In genomic region chr2:7773974-7774365, GRCh38 we compare ENCODE assay signal across 18 cellular contexts.
DNase-seq lines count a peak whose midpoint lies in the region; ATAC-seq and TF ChIP-seq lines count a peak whose summit lies in the region.
"Had no signal": no experiment of that assay in that cellular context is flagged by ENCODE, and none has a peak within 500 bp of the region (broad histone marks: within the 10 kb centered on the region; RNA-seq: fewer than 3 reads in every experiment).

No MANE protein-coding gene starts in this region.

- 86 to 98% (median 96%) methylated on average over 2 of the region's 2 CpGs for WGBS in stomach, 5 donors

- TF ChIP-seq POLR2A in stomach (IDR thresholded peaks at IDR 0.05), result no peak

- peaks cover 0 to 6% (median 2%) of the 10 kb centered on the region in 4 donors for H3K4me1 ChIP-seq in stomach
- H3K4me1 ChIP-seq: right atrium auricular region had no signal

- H3K4me1 Mint-ChIP-seq in T-helper 2 cell treated with Interferon-gamma antibody and Interleukin-4, amounts not matched to agents 5 μg/mL and 100 μg/mL, for 36 hours (ENCODE audit: low read depth), result peaks cover 47% of the 10 kb centered on the region
- peaks cover 24% of the 10 kb centered on the region for H3K4me1 Mint-ChIP-seq in activated CD4-positive, alpha-beta memory T cell treated with anti-CD3 and anti-CD28 coated beads, Interleukin-2, amount 10 ng/mL, durations not matched to agents 7 days and 5 days
- H3K4me1 Mint-ChIP-seq in nephron progenitor cell, result no peaks in the 10 kb centered on the region

- ATAC-seq in HG02678 (IDR thresholded peaks at IDR 0.05; ENCODE audit: unreplicated experiment) (peak; percentile 5), GM21526 (IDR thresholded peaks at IDR 0.05; ENCODE audit: low FRiP score, unreplicated experiment) (no peak)
- ATAC-seq: HCT116 had no signal

- CTCF ChIA-PET in activated CD4-positive, alpha-beta memory T cell treated with anti-CD3 and anti-CD28 coated beads, Interleukin-2, amount 10 ng/mL, durations not matched to agents 7 days and 5 days (lab: Charles Lee), result no interaction called here

- H3K36me3 ChIP-seq in stomach, result no peaks in the 10 kb centered on the region
- H3K36me3 ChIP-seq: right atrium auricular region had no signal

- peak overlapping the region; percentile 74 for H3K4me3 Mint-ChIP-seq in T-helper 2 cell treated with Interferon-gamma antibody and Interleukin-4, amounts not matched to agents 5 μg/mL and 100 μg/mL, for 36 hours
- no peak overlapping the region for H3K4me3 Mint-ChIP-seq in activated CD4-positive, alpha-beta memory T cell treated with anti-CD3 and anti-CD28 coated beads, Interleukin-2, amount 10 ng/mL, durations not matched to agents 7 days and 5 days
- H3K4me3 Mint-ChIP-seq in nephron progenitor cell, result no peak overlapping the region
- H3K4me3 Mint-ChIP-seq: activated naive CD4-positive, alpha-beta T cell treated with anti-CD3 and anti-CD28 coated beads for 36 hours; endodermal cell; neural crest cell; type B pancreatic cell had no signal

- H3K27me3 ChIP-seq in stomach, result no peaks in the 10 kb centered on the region
- H3K27me3 ChIP-seq: right atrium auricular region had no signal

- POLR2A ChIA-PET in activated CD4-positive, alpha-beta memory T cell treated with anti-CD3 and anti-CD28 coated beads, Interleukin-2, amount 10 ng/mL, durations not matched to agents 7 days and 5 days (lab: Charles Lee), result interaction anchor here (0.7 to 1.7 kb wide), 3 partner anchors 8 to 770 kb away, joined by 3 to 6 read pairs (median 4); no protein-coding TSS in a partner anchor

- TF ChIP-seq CTCF in nephron progenitor cell (IDR thresholded peaks at IDR 0.05), result no peak
- TF ChIP-seq CTCF in stomach (IDR thresholded peaks at IDR 0.05), result no peak

- H3K27ac ChIP-seq in stomach, result no peak overlapping the region
- H3K27ac ChIP-seq: right atrium auricular region had no signal

- no peaks in the 10 kb centered on the region for H3K9me3 ChIP-seq in stomach
- H3K9me3 ChIP-seq: right atrium auricular region had no signal

- H3K9me3 Mint-ChIP-seq in T-helper 2 cell treated with Interferon-gamma antibody and Interleukin-4, amounts not matched to agents 5 μg/mL and 100 μg/mL, for 36 hours, result peaks cover 10% of the 10 kb centered on the region
- peaks cover 8% of the 10 kb centered on the region for H3K9me3 Mint-ChIP-seq in activated CD4-positive, alpha-beta memory T cell treated with anti-CD3 and anti-CD28 coated beads, Interleukin-2, amount 10 ng/mL, durations not matched to agents 7 days and 5 days
- H3K9me3 Mint-ChIP-seq in nephron progenitor cell, result no peaks in the 10 kb centered on the region
- H3K9me3 Mint-ChIP-seq: activated naive CD4-positive, alpha-beta T cell treated with anti-CD3 and anti-CD28 coated beads for 36 hours; CD4-positive, alpha-beta memory T cell; endodermal cell; neural crest cell; type B pancreatic cell had no signal

- no peak overlapping the region for H3K4me3 ChIP-seq in stomach
- H3K4me3 ChIP-seq: lung, right atrium auricular region had no signal

- no peaks in the 10 kb centered on the region for H3K27me3 Mint-ChIP-seq in T-helper 2 cell treated with Interferon-gamma antibody and Interleukin-4, amounts not matched to agents 5 μg/mL and 100 μg/mL, for 36 hours (ENCODE audit: low read depth)
- H3K27me3 Mint-ChIP-seq in activated CD4-positive, alpha-beta memory T cell treated with anti-CD3 and anti-CD28 coated beads, Interleukin-2, amount 10 ng/mL, durations not matched to agents 7 days and 5 days, result no peaks in the 10 kb centered on the region
- peaks cover 5% of the 10 kb centered on the region for H3K27me3 Mint-ChIP-seq in nephron progenitor cell (ENCODE audit: low read depth, poor library complexity)
- H3K27me3 Mint-ChIP-seq: CD4-positive, alpha-beta memory T cell; type B pancreatic cell had no signal

- no peak for DNase-seq in T-helper 2 cell treated with Interferon-gamma antibody and Interleukin-4, amounts not matched to agents 5 μg/mL and 100 μg/mL, for 36 hours (ENCODE audit: low spot score)
- DNase-seq in T-helper 2 cell (no peak), nephron progenitor cell (no peak), stomach (no peak), NCI-H1105 treated with DMSO at 0.1 percent for 48 hours (lab: John Stamatoyannopoulos, UW) (no peak)
- no peak for DNase-seq in activated CD4-positive, alpha-beta memory T cell treated with anti-CD3 and anti-CD28 coated beads, Interleukin-2, amount 10 ng/mL, durations not matched to agents 7 days and 5 days
- DNase-seq: 8988T; CD4-positive, alpha-beta memory T cell; endodermal cell; NCI-H2081 treated with DMSO at 0.1 percent for 48 hours had no signal

- H3K27ac Mint-ChIP-seq in T-helper 2 cell treated with Interferon-gamma antibody and Interleukin-4, amounts not matched to agents 5 μg/mL and 100 μg/mL, for 36 hours, result peak overlapping the region; percentile 77
- H3K27ac Mint-ChIP-seq in activated CD4-positive, alpha-beta memory T cell treated with anti-CD3 and anti-CD28 coated beads, Interleukin-2, amount 10 ng/mL, durations not matched to agents 7 days and 5 days, result peak overlapping the region; percentile 16
- H3K27ac Mint-ChIP-seq in nephron progenitor cell, result peak overlapping the region; percentile 75
- H3K27ac Mint-ChIP-seq: activated naive CD4-positive, alpha-beta T cell treated with anti-CD3 and anti-CD28 coated beads for 36 hours; endodermal cell had no signal

- TF ChIP-seq EP300 in stomach (IDR thresholded peaks at IDR 0.05), result no peak

- intact Hi-C loops in stomach (cut with DNase I; ENCODE audit: low total_unique reads), result no loop called here

- H3K36me3 Mint-ChIP-seq in T-helper 2 cell treated with Interferon-gamma antibody and Interleukin-4, amounts not matched to agents 5 μg/mL and 100 μg/mL, for 36 hours (ENCODE audit: low read depth), result peaks cover 10% of the 10 kb centered on the region
- H3K36me3 Mint-ChIP-seq in activated CD4-positive, alpha-beta memory T cell treated with anti-CD3 and anti-CD28 coated beads, Interleukin-2, amount 10 ng/mL, durations not matched to agents 7 days and 5 days (ENCODE audit: low read depth), result peaks cover 6% of the 10 kb centered on the region
- H3K36me3 Mint-ChIP-seq in nephron progenitor cell (ENCODE audit: low read depth), result no peaks in the 10 kb centered on the region
- H3K36me3 Mint-ChIP-seq: CD4-positive, alpha-beta memory T cell; type B pancreatic cell had no signal

Comparison
In these comparisons a context has a peak if more than half of its experiments do, and no peak if none do; other contexts are left out.
1. H3K27ac Mint-ChIP-seq: peak in every context shown above with its lines; median percentile 77 in T-helper 2 cell treated with Interferon-gamma antibody and Interleukin-4, amounts not matched to agents 5 μg/mL and 100 μg/mL, for 36 hours; 75 in nephron progenitor cell; 16 in activated CD4-positive, alpha-beta memory T cell treated with anti-CD3 and anti-CD28 coated beads, Interleukin-2, amount 10 ng/mL, durations not matched to agents 7 days and 5 days.